7 cellular contexts compared by ENCODE assay signal in the genomic region with DNA sequence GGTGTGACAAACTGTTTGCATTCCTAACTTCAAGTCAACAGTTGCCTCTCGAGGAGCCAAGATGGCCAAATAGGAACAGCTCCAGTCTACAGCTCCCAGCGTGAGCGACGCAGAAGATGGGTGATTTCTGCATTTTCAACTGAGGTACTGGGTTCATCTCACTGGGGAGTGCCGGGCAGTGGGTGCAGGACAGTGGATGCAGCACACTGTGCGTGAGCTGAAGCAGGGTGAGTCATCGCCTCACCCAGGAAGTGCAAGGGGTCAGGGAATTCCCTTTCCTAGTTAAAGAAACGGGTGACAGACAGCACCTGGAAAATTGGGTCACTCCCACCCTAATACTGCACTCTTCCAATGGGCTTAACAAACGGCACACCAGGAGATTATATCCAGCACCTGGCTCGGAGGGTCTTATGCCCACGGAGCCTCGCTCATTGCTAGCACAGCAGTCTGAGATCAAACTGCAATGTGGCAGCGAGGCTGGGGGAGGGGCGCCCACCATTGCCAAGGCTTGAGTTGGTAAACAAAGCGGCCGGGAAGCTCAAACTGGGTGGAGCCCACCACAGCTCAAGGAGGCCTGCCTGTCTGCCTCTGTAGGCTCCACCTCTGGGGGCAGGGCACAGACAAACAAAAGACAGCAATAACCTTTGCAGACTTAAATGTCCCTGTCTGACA.
DNase-seq lines count a peak whose midpoint lies in the region; ATAC-seq and TF ChIP-seq lines count a peak whose summit lies in the region.
"Not testable (repeated sequence)": the region's sequence is repeated elsewhere in the genome, so short reads cannot be mapped to it uniquely, and the experiment has no call there.

No MANE protein-coding gene starts in this region.

- not testable (repeated sequence) for H3K27ac Mint-ChIP-seq in Calu3 (ENCODE audit: unreplicated experiment); MCF 10A (ENCODE audit: low read depth, unreplicated experiment); type B pancreatic cell
- H3K27ac Mint-ChIP-seq in activated CD4-positive, alpha-beta memory T cell treated with anti-CD3 and anti-CD28 coated beads for 36 hours, result peak overlapping the region; percentile 23

- RAD21 ChIA-PET in HCT116 (lab: Charles Lee; ENCODE audit: low non-redundant PET in 1 of 2, low total read pairs in 2 of 2, uncharacterized antibody in 2 of 2, unreplicated experiment in 2 of 2), result not testable (repeated sequence)

- DNase-seq in Calu3 (peak; percentile 39), PC-3 (peak; percentile 53), MCF 10A (ENCODE audit: unreplicated experiment) (peak; percentile 74), islet precursor cell (peak; percentile 9), type B pancreatic cell (ENCODE audit: extremely low spot score, unreplicated experiment) (peak; percentile 57)
- not testable (repeated sequence) for DNase-seq in HCT116 (ENCODE audit: low read depth, low spot score)
- peak; percentile 18 for DNase-seq in activated CD4-positive, alpha-beta memory T cell treated with anti-CD3 and anti-CD28 coated beads for 36 hours

- H3K9me2 ChIP-seq in HCT116 (ENCODE audit: insufficient read depth); PC-3 (replicated peaks; ENCODE audit: low read length): not testable (repeated sequence)

- H3K4me3 Mint-ChIP-seq in Calu3 (ENCODE audit: low read depth, unreplicated experiment); activated CD4-positive, alpha-beta memory T cell treated with anti-CD3 and anti-CD28 coated beads for 36 hours; MCF 10A (ENCODE audit: unreplicated experiment); type B pancreatic cell: not testable (repeated sequence)

- not testable (repeated sequence) for H3K36me3 Mint-ChIP-seq in Calu3 (ENCODE audit: insufficient read depth, unreplicated experiment); activated CD4-positive, alpha-beta memory T cell treated with anti-CD3 and anti-CD28 coated beads for 36 hours; MCF 10A (ENCODE audit: insufficient read depth, unreplicated experiment); type B pancreatic cell

- H4K20me1 ChIP-seq in HCT116 (ENCODE audit: insufficient read depth); PC-3 (ENCODE audit: low read length): not testable (repeated sequence)

- not testable (repeated sequence) for TF ChIP-seq RAD21 in HCT116 (IDR thresholded peaks at IDR 0.05; ENCODE audit: low read depth)

- TF ChIP-seq CTCF in Calu3 (IDR thresholded peaks at IDR 0.05; ENCODE audit: unreplicated experiment); HCT116 (IDR thresholded peaks at IDR 0.05 in 2 of 3, conservative IDR thresholded peaks at IDR 0.05 in 1 of 3; ENCODE audit: borderline replicate concordance in 1 of 3, insufficient read depth in 1 of 3, low read depth in 2 of 3, low read length in 2 of 3); PC-3 (conservative IDR thresholded peaks at IDR 0.05; ENCODE audit: low read depth, low read length); MCF 10A (IDR thresholded peaks at IDR 0.05; ENCODE audit: unreplicated experiment); type B pancreatic cell (conservative IDR thresholded peaks at IDR 0.05): not testable (repeated sequence)

- not testable (repeated sequence) for H3K9me3 Mint-ChIP-seq in Calu3 (ENCODE audit: low read depth, unreplicated experiment); activated CD4-positive, alpha-beta memory T cell treated with anti-CD3 and anti-CD28 coated beads for 36 hours; MCF 10A (ENCODE audit: unreplicated experiment); type B pancreatic cell

- H3K27me3 Mint-ChIP-seq in Calu3 (ENCODE audit: unreplicated experiment); activated CD4-positive, alpha-beta memory T cell treated with anti-CD3 and anti-CD28 coated beads for 36 hours; MCF 10A (ENCODE audit: insufficient read depth, unreplicated experiment); type B pancreatic cell: not testable (repeated sequence)

- H3K4me2 ChIP-seq in HCT116 (ENCODE audit: low read length), result peak overlapping the region; percentile 72
- H3K4me2 ChIP-seq in PC-3 (ENCODE audit: low read length), result not testable (repeated sequence)

- not testable (repeated sequence) for H3K36me3 ChIP-seq in HCT116 (ENCODE audit: control insufficient read depth in 1 of 2, insufficient read depth in 2 of 2, low read length in 2 of 2); PC-3 (ENCODE audit: low read depth, low read length)

- H3K9me3 ChIP-seq in HCT116 (ENCODE audit: control insufficient read depth in 1 of 2, insufficient read depth in 1 of 2, low read depth in 1 of 2, low read length in 2 of 2); PC-3 (ENCODE audit: low read length): not testable (repeated sequence)

- CTCF ChIA-PET in Calu3 (lab: Charles Lee); HCT116 (lab: Charles Lee); PC-3 (lab: Charles Lee); activated CD4-positive, alpha-beta memory T cell treated with anti-CD3 and anti-CD28 coated beads for 36 hours (lab: Charles Lee); MCF 10A (lab: Yijun Ruan, JAX): not testable (repeated sequence)

- peak overlapping the region in 1 of 2 experiments; percentile 39; a peak in 2 of 4 replicates for H3K4me3 ChIP-seq in HCT116 (replicated peaks in 1 of 2; ENCODE audit: low read depth in 1 of 2, low read length in 2 of 2)
- not testable (repeated sequence) for H3K4me3 ChIP-seq in PC-3 (ENCODE audit: low read length)

- intact Hi-C loops in Calu3 (cut with micrococcal nuclease; ENCODE audit: unreplicated experiment); HCT116 (cut with micrococcal nuclease); PC-3 (cut with micrococcal nuclease); activated CD4-positive, alpha-beta memory T cell treated with anti-CD3 and anti-CD28 coated beads for 36 hours (cut with micrococcal nuclease); MCF 10A (cut with micrococcal nuclease): not testable (repeated sequence)

- H3K27ac ChIP-seq in HCT116 (ENCODE audit: low read depth, low read length), result not testable (repeated sequence)
- H3K27ac ChIP-seq in PC-3 (ENCODE audit: low read length), result peak overlapping the region; percentile 58

- H3K27me3 ChIP-seq in HCT116 (ENCODE audit: insufficient read depth, low read length); PC-3 (ENCODE audit: low read length): not testable (repeated sequence)

- H3K9ac ChIP-seq in HCT116 (ENCODE audit: low read length), result not testable (repeated sequence)
- peak overlapping the region; percentile 1; the same call in 1 of the 2 replicates for H3K9ac ChIP-seq in PC-3 (ENCODE audit: low read length)

- BruUV-seq in Calu3 (replicated peaks; lab: Mats Ljungman, UMichigan); HCT116 (replicated peaks; lab: Mats Ljungman, UMichigan); PC-3 (replicated peaks; lab: Mats Ljungman, UMichigan); MCF 10A (replicated peaks; lab: Mats Ljungman, UMichigan): not testable (repeated sequence)

- not testable (repeated sequence) for TF ChIP-seq POLR2A in HCT116 (IDR thresholded peaks at IDR 0.05; ENCODE audit: borderline replicate concordance, extremely low read depth, insufficient read depth, insufficient read length)

- H3K79me2 ChIP-seq in HCT116 (ENCODE audit: insufficient read depth, low read length); PC-3 (ENCODE audit: low read length): not testable (repeated sequence)

- H3K4me1 ChIP-seq in HCT116 (ENCODE audit: control insufficient read depth in 1 of 2, insufficient read depth in 2 of 2, low read length in 2 of 2), result peaks cover 5 to 20% of the 10 kb centered on the region in 2 experiments; a peak in 3 of 4 replicates
- not testable (repeated sequence) for H3K4me1 ChIP-seq in PC-3 (ENCODE audit: insufficient read depth, low read length)

- peaks cover 18% of the 10 kb centered on the region for H3K4me1 Mint-ChIP-seq in Calu3 (ENCODE audit: low read depth, unreplicated experiment)
- H3K4me1 Mint-ChIP-seq in activated CD4-positive, alpha-beta memory T cell treated with anti-CD3 and anti-CD28 coated beads for 36 hours (ENCODE audit: low read depth), result peaks cover 11% of the 10 kb centered on the region
- not testable (repeated sequence) for H3K4me1 Mint-ChIP-seq in MCF 10A (ENCODE audit: insufficient read depth, unreplicated experiment); type B pancreatic cell (ENCODE audit: unreplicated experiment)

- POLR2A ChIA-PET in HCT116 (lab: Charles Lee); PC-3 (lab: Charles Lee; ENCODE audit: unreplicated experiment); MCF 10A (lab: Yijun Ruan, JAX): not testable (repeated sequence)
- POLR2A ChIA-PET in activated CD4-positive, alpha-beta memory T cell treated with anti-CD3 and anti-CD28 coated beads for 36 hours (lab: Charles Lee), result interaction anchor here (1.3 kb wide), 1 partner anchor 11 kb away, joined by 4 read pairs; no protein-coding TSS in a partner anchor

- H2AFZ ChIP-seq in HCT116 (ENCODE audit: low read depth, low read length, poor library complexity, severe bottlenecking); PC-3 (ENCODE audit: low read length): not testable (repeated sequence)

- ATAC-seq in HCT116, result peak; percentile 64
- not testable (repeated sequence) for ATAC-seq in PC-3

- not testable (repeated sequence) for H3F3A ChIP-seq in PC-3 (ENCODE audit: low read length, unreplicated experiment)

TF ChIP-seq in HCT116, 20 proteins besides CTCF, POLR2A, EP300 and RAD21:
- TF ChIP-seq SP1 (IDR thresholded peaks at IDR 0.05; ENCODE audit: low read depth), result 0 out of 2 replicates have a peak, but pooled peaks have one; percentile 31
- 0 out of 2 replicates have a peak, but pooled peaks have one; percentile 22 for TF ChIP-seq ELF1 (IDR thresholded peaks at IDR 0.05; ENCODE audit: borderline replicate concordance, low read depth)
- peak; percentile 72 for TF ChIP-seq JUND (IDR thresholded peaks at IDR 0.05)
- 0 out of 2 replicates have a peak, but pooled peaks have one; percentile 53 for TF ChIP-seq CBX3 (IDR thresholded peaks at IDR 0.05; ENCODE audit: low read depth)
- TF ChIP-seq FOSL1 (IDR thresholded peaks at IDR 0.05; ENCODE audit: low read depth), result peak; percentile 47
TF ChIP-seq in HCT116: peak in this region for 5; not testable (repeated sequence) for 15.
